In the genomic region with DNA sequence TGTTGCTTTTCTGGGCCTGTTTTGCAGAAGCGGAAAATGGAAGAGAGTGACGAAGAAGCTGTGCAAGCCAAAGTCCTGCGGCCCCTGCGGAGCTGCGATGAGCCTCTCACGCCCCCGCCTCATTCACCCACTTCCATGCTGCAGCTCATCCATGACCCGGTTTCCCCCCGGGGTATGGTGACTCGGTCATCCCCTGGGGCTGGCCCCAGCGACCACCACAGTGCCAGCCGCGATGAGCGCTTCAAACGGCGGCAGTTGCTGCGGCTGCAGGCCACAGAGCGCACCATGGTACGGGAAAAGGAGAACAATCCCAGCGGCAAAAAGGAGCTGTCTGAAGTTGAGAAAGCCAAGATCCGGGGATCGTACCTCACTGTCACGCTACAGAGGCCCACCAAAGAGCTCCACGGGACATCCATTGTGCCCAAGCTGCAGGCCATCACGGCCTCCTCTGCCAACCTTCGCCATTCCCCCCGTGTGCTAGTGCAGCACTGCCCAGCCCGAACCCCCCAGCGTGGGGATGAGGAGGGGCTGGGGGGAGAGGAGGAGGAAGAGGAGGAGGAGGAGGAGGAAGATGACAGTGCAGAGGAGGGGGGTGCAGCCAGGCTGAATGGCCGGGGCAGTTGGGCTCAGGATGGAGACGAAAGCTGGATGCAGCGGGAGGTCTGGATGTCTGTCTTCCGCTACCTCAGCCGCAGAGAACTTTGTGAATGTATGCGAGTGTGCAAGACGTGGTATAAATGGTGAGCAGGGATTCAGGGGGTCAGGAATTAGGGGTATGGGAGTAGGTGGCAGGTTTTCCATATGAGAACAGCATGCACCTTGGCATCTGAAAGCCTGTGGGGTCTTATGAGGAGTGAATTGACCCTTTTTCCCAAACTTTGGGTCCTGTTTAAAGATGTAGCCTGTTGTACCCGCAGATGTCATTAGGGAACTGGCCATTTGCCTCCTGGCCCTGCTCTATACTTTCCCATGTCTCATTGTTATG, we compare ENCODE assay signal across 1 cellular context.
TF ChIP-seq lines count a peak whose summit lies in the region.

No MANE protein-coding gene starts in this region.

TF ChIP-seq in GM12878, 131 proteins besides CTCF, POLR2A, EP300 and RAD21:
- TF ChIP-seq POLR2AphosphoS5 (IDR thresholded peaks at IDR 0.05; ENCODE audit: low read length) (peak; percentile 77; the same call in 1 of the 2 replicates), STAT3 (IDR thresholded peaks at IDR 0.05; ENCODE audit: low read depth, low read length) (no peak)
